1 cellular context compared by ENCODE assay signal in the genomic region with DNA sequence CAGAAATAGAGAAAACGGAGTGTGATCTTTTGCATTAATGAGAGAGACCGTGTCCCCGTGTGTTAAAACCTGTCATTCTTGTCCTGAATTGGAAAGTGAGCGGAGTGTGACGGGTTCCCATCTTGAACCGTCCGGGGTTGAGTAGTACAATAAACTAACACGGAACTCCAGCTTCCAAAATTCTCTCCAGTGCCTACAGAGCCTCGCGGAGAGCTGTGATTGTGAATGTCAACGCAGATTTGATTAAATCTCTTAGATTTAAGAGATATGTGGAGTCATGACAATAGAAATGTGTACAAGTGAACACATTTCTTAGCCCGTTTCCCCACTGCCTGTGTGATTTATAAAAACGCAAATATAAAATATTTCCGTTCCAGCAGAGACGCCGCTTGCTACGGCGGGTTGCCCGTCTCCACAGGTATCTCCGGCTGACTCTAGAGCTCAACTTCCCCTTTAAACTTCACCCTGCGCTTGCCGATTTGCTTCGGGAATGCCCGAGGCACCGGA.
TF ChIP-seq lines count a peak whose summit lies in the region.

No MANE protein-coding gene starts in this region.

TF ChIP-seq in K562, 482 proteins besides CTCF, POLR2A, EP300 and RAD21 (continued from another document):
- TF ChIP-seq, protein P1, sequence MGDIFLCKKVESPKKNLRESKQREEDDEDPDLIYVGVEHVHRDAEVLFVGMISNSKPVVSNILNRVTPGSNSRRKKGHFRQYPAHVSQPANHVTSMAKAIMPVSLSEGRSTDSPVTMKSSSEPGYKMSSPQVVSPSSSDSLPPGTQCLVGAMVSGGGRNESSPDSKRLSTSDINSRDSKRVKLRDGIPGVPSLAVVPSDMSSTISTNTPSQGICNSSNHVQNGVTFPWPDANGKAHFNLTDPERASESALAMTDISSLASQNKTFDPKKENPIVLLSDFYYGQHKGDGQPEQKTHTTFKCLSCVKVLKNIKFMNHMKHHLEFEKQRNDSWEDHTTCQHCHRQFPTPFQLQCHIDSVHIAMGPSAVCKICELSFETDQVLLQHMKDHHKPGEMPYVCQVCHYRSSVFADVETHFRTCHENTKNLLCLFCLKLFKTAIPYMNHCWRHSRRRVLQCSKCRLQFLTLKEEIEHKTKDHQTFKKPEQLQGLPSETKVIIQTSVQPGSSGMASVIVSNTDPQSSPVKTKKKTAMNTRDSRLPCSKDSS (IDR thresholded peaks at IDR 0.05; ENCODE audit: low read depth, partially characterized antibody) = no peak
- no peak for TF ChIP-seq HIVEP1 (CRISPR knock-in tag; IDR thresholded peaks at IDR 0.05)
- no peak for TF ChIP-seq ZNF347 (CRISPR knock-in tag; IDR thresholded peaks at IDR 0.05; ENCODE audit: low read depth)
- peak; percentile 47; the same call in 1 of the 2 replicates for TF ChIP-seq BACH1 (tag; IDR thresholded peaks at IDR 0.05)
- no peak for TF ChIP-seq ZNF12 (CRISPR knock-in tag; IDR thresholded peaks at IDR 0.05)
- no peak for TF ChIP-seq NCOA2 (IDR thresholded peaks at IDR 0.05; ENCODE audit: partially characterized antibody in 2 of 2)
- peak in 1 of 2 experiments; percentile 84; a peak in 1 of 4 replicates for TF ChIP-seq NRF1 (conservative IDR thresholded peaks at IDR 0.05 in 1 of 2, IDR thresholded peaks at IDR 0.05 in 1 of 2)
- 0 out of 2 replicates have a peak, but pooled peaks have one; percentile 7 for TF ChIP-seq RUNX1 (IDR thresholded peaks at IDR 0.05; ENCODE audit: low read depth)
- TF ChIP-seq ATF1 (CRISPR knock-in tag; IDR thresholded peaks at IDR 0.05) = no peak
- peak; percentile 10; the same call in 1 of the 2 replicates for TF ChIP-seq ATF1 (tag; IDR thresholded peaks at IDR 0.05)
- TF ChIP-seq RBM34 (IDR thresholded peaks at IDR 0.05; ENCODE audit: borderline replicate concordance, insufficient read depth, low read length) = no peak
- TF ChIP-seq YY1 (IDR thresholded peaks at IDR 0.05; ENCODE audit: borderline replicate concordance in 1 of 3, control insufficient read depth in 1 of 3, extremely low read depth in 1 of 3, insufficient read depth in 3 of 3, insufficient read length in 1 of 3, insufficient replicate concordance in 2 of 3, low read depth in 1 of 3, low read length in 2 of 3) = peak in 1 of 3 experiments; percentile 73
- no peak for TF ChIP-seq ZNF57 (CRISPR knock-in tag; IDR thresholded peaks at IDR 0.05)
- TF ChIP-seq FOXM1 (IDR thresholded peaks at IDR 0.05; ENCODE audit: low read depth) = no peak
- no peak for TF ChIP-seq FOXM1 (CRISPR knock-in tag; IDR thresholded peaks at IDR 0.05; ENCODE audit: low read depth)
- TF ChIP-seq ZBTB11 (CRISPR knock-in tag; IDR thresholded peaks at IDR 0.05) = peak in 1 of 3 experiments; percentile 17; a peak in 1 of 6 replicates
- peak in 1 of 2 experiments; percentile 19; a peak in 1 of 4 replicates for TF ChIP-seq SIN3A (IDR thresholded peaks at IDR 0.05; ENCODE audit: borderline replicate concordance in 2 of 2, control insufficient read depth in 1 of 2, low read depth in 2 of 2, low read length in 2 of 2)
- TF ChIP-seq KDM1A (IDR thresholded peaks at IDR 0.05) = 0 out of 4 replicates have a peak, but pooled peaks have one; percentile 12 to 18
- no peak for TF ChIP-seq KLF16 (IDR thresholded peaks at IDR 0.05)
- no peak for TF ChIP-seq STAT5A (IDR thresholded peaks at IDR 0.05; ENCODE audit: borderline replicate concordance, low read length)
- TF ChIP-seq, protein P2, sequence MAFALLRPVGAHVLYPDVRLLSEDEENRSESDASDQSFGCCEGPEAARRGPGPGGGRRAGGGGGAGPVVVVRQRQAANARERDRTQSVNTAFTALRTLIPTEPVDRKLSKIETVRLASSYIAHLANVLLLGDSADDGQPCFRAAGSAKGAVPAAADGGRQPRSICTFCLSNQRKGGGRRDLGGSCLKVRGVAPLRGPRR (CRISPR knock-in tag; IDR thresholded peaks at IDR 0.05) = no peak
- TF ChIP-seq, protein P3, sequence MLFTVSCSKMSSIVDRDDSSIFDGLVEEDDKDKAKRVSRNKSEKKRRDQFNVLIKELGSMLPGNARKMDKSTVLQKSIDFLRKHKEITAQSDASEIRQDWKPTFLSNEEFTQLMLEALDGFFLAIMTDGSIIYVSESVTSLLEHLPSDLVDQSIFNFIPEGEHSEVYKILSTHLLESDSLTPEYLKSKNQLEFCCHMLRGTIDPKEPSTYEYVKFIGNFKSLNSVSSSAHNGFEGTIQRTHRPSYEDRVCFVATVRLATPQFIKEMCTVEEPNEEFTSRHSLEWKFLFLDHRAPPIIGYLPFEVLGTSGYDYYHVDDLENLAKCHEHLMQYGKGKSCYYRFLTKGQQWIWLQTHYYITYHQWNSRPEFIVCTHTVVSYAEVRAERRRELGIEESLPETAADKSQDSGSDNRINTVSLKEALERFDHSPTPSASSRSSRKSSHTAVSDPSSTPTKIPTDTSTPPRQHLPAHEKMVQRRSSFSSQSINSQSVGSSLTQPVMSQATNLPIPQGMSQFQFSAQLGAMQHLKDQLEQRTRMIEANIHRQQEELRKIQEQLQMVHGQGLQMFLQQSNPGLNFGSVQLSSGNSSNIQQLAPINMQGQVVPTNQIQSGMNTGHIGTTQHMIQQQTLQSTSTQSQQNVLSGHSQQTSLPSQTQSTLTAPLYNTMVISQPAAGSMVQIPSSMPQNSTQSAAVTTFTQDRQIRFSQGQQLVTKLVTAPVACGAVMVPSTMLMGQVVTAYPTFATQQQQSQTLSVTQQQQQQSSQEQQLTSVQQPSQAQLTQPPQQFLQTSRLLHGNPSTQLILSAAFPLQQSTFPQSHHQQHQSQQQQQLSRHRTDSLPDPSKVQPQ (CRISPR knock-in tag; IDR thresholded peaks at IDR 0.05; ENCODE audit: borderline replicate concordance) = no peak
- 0 out of 2 replicates have a peak, but pooled peaks have one; percentile 44 for TF ChIP-seq TOE1 (IDR thresholded peaks at IDR 0.05; ENCODE audit: borderline replicate concordance)
- no peak for TF ChIP-seq TOE1 (CRISPR knock-in tag; IDR thresholded peaks at IDR 0.05; ENCODE audit: borderline replicate concordance, low read depth)
- TF ChIP-seq ZZZ3 (IDR thresholded peaks at IDR 0.05) = no peak
- no peak for TF ChIP-seq DACH1 (IDR thresholded peaks at IDR 0.05; ENCODE audit: partially characterized antibody)
- TF ChIP-seq SMARCA4 (IDR thresholded peaks at IDR 0.05) = 0 out of 2 replicates have a peak, but pooled peaks have one; percentile 11
